In the genomic region with DNA sequence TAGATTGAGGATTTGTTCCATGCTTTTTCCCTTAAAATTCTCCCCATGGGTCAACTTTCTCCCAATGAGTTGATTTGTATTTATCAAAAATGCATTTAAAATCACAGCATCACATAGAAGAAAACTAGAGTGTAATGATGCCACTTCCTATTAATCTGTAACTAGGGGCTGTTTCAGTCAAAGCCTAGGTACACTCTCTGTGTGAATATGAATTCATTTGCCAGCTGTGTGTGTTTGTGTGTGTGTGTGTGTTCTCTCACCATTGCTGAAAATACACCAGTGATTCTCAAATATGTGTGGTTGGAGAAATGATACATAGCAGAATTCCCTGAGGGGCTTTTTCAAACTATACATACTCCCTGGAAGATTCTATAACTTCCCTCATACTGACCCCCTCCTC, we compare ENCODE assay signal across 28 cellular contexts.
"Had no signal": no experiment of that assay in that cellular context is flagged by ENCODE, and none has a peak within 500 bp of the region (broad histone marks: within the 10 kb centered on the region; RNA-seq: fewer than 3 reads in every experiment).

No MANE protein-coding gene starts in this region.

- ATAC-seq: effector memory CD8-positive, alpha-beta T cell; esophagus mucosa; foreskin keratinocyte; gastrocnemius medialis; gastroesophageal sphincter; heart left ventricle; heart right ventricle had no signal

- H3K4me3 ChIP-seq: colonic mucosa, coronary artery, dorsolateral prefrontal cortex, esophagus muscularis mucosa, esophagus squamous epithelium, gastrocnemius medialis, gastroesophageal sphincter, heart left ventricle, heart right ventricle had no signal

- H3K27me3 ChIP-seq: colonic mucosa, esophagus muscularis mucosa, esophagus squamous epithelium, foreskin keratinocyte, gastrocnemius medialis, gastroesophageal sphincter, heart left ventricle, heart right ventricle had no signal

- H3K4me1 ChIP-seq: colonic mucosa, esophagus muscularis mucosa, esophagus squamous epithelium, foreskin keratinocyte, gastrocnemius medialis, gastroesophageal sphincter, heart left ventricle, heart right ventricle had no signal

- H3K27ac ChIP-seq: colonic mucosa, coronary artery, dorsolateral prefrontal cortex, epithelial cell of prostate, esophagus muscularis mucosa, esophagus squamous epithelium, foreskin keratinocyte, gastrocnemius medialis, gastroesophageal sphincter, heart left ventricle, heart right ventricle had no signal

- H3K9me3 ChIP-seq: colonic mucosa, esophagus squamous epithelium had no signal

- H3K36me3 ChIP-seq: colonic mucosa, esophagus muscularis mucosa, esophagus squamous epithelium, gastrocnemius medialis, gastroesophageal sphincter, heart left ventricle, heart right ventricle had no signal

- FAIRE-seq: colon, endometrium, endothelial cell of umbilical vein, frontal cortex had no signal

- DNase-seq: colonic mucosa; cortex of kidney; dermis blood vessel endothelial cell; dorsolateral prefrontal cortex; effector CD4-positive, alpha-beta T cell; effector CD8-positive, alpha-beta T cell; effector memory CD4-positive, alpha-beta T cell; effector memory CD8-positive, alpha-beta T cell; endodermal cell; erythroblast; esophagus squamous epithelium; foreskin fibroblast; foreskin keratinocyte; foreskin melanocyte; gastrocnemius medialis; glutamatergic neuron; head of caudate nucleus; heart left ventricle; heart right ventricle had no signal
